In genomic region chr5:34465301-34465700, GRCh38 we compare ENCODE assay signal across 8 cellular contexts.
DNase-seq lines count a peak whose midpoint lies in the region; ATAC-seq, FAIRE-seq and TF ChIP-seq lines count a peak whose summit lies in the region.
"Not testable (repeated sequence)": the region's sequence is repeated elsewhere in the genome, so short reads cannot be mapped to it uniquely, and the experiment has no call there.

No MANE protein-coding gene starts in this region.

- H3K9me2 ChIP-seq in MM.1S (replicated peaks; ENCODE audit: insufficient read depth, low read length) = not testable (repeated sequence)

- H3K27me3 ChIP-seq in A673 (replicated peaks; ENCODE audit: insufficient read depth, low read depth, low read length, poor library complexity); MM.1S (replicated peaks; ENCODE audit: insufficient read depth, low read length); K562 (ENCODE audit: control insufficient read depth in 2 of 2, insufficient read depth in 2 of 2, low read length in 2 of 2): not testable (repeated sequence)

- H3K4me2 ChIP-seq in MM.1S (ENCODE audit: low read depth, low read length) = peak overlapping the region; percentile 61; the same call in 1 of the 2 replicates
- H3K4me2 ChIP-seq in K562 (ENCODE audit: insufficient read depth, low read length) = not testable (repeated sequence)

- H3K4me3 Mint-ChIP-seq in naive B cell = not testable (repeated sequence)

- TF ChIP-seq CTCF in A673 (conservative IDR thresholded peaks at IDR 0.05; ENCODE audit: low read depth, low read length) = peak; percentile 29; the same call in 1 of the 2 replicates
- not testable (repeated sequence) for TF ChIP-seq CTCF in MM.1S (IDR thresholded peaks at IDR 0.05; ENCODE audit: low read length)
- peak in 2 of 3 experiments; percentile 14 to 46; a peak in 4 of 6 replicates for TF ChIP-seq CTCF in K562 (IDR thresholded peaks at IDR 0.05 in 2 of 3, conservative IDR thresholded peaks at IDR 0.05 in 1 of 3; ENCODE audit: insufficient read depth in 2 of 3, low read depth in 1 of 3, low read length in 3 of 3)

- not testable (repeated sequence) for H3K27ac Mint-ChIP-seq in naive B cell

- not testable (repeated sequence) for H3K9ac ChIP-seq in MM.1S (ENCODE audit: low read length); K562 (ENCODE audit: insufficient read depth in 1 of 2, low read depth in 2 of 2, low read length in 2 of 2)

- peak in 1 of 2 experiments; percentile 24; a peak in 1 of 4 replicates for TF ChIP-seq RAD21 in K562 (CRISPR knock-in tag; conservative IDR thresholded peaks at IDR 0.05 in 1 of 2, IDR thresholded peaks at IDR 0.05 in 1 of 2)

- FAIRE-seq in K562 (lab: Jason Lieb, UNC) = peak; percentile 26
- peak; percentile 83 for FAIRE-seq in frontal cortex (lab: Jason Lieb, UNC)

- not testable (repeated sequence) for H3K9me1 ChIP-seq in K562 (ENCODE audit: control insufficient read depth, insufficient read depth, low read length)

- H3K9me3 Mint-ChIP-seq in naive B cell = peaks cover 0 to 16% (median 1%) of the 10 kb centered on the region in 7 donors

- H4K20me1 ChIP-seq in MM.1S (ENCODE audit: insufficient read depth, low read length); K562 (replicated peaks; ENCODE audit: control insufficient read depth, insufficient read depth, low read length): not testable (repeated sequence)

- not testable (repeated sequence) for H3K4me1 ChIP-seq in A673 (ENCODE audit: insufficient read depth, low read length, poor library complexity, severe bottlenecking); K562 (replicated peaks in 1 of 2; ENCODE audit: control insufficient read depth in 2 of 2, insufficient read depth in 2 of 2, low read length in 2 of 2)
- peaks cover 25% of the 10 kb centered on the region for H3K4me1 ChIP-seq in MM.1S (ENCODE audit: low read length)

- not testable (repeated sequence) for H3K9me3 ChIP-seq in A673 (ENCODE audit: low read depth, low read length, poor library complexity, severe bottlenecking); MM.1S (replicated peaks; ENCODE audit: insufficient read depth, low read length); K562 (replicated peaks; ENCODE audit: control insufficient read depth, insufficient read depth, low read depth, low read length)

- not testable (repeated sequence) for H3K27ac ChIP-seq in A673 (ENCODE audit: low read depth, low read length, poor library complexity, severe bottlenecking); MM.1S (ENCODE audit: low read length); K562 (ENCODE audit: extremely low read depth, low read depth, low read length)

- CTCF ChIA-PET in A673 (lab: Charles Lee); K562 (lab: Yijun Ruan, JAX; ENCODE audit: low intra/inter-chr PET ratio): not testable (repeated sequence)

- TF ChIP-seq POLR2A in K562 (conservative IDR thresholded peaks at IDR 0.05) = not testable (repeated sequence)

- not testable (repeated sequence) for ATAC-seq in K562; naive B cell (ENCODE audit: low read depth in 2 of 2)

- H2AFZ ChIP-seq in MM.1S (ENCODE audit: low read length) = not testable (repeated sequence)
- peak overlapping the region; percentile 63 for H2AFZ ChIP-seq in K562 (ENCODE audit: low read depth, low read length)

- H3F3A ChIP-seq in MM.1S (ENCODE audit: insufficient read depth, low read length) = not testable (repeated sequence)

- H3K36me3 Mint-ChIP-seq in naive B cell = not testable (repeated sequence)

- in situ Hi-C loops in K562 (cut with MboI) = loop anchor here (10.0 to 25.0 kb wide), 2 partner anchors 280 to 1028 kb away; partner anchors contain the start of gene TARS1

- not testable (repeated sequence) for H3K4me1 Mint-ChIP-seq in naive B cell

- peak; percentile 60 for DNase-seq in A673 (ENCODE audit: low spot score)
- DNase-seq in EL = peak; percentile 68
- DNase-seq in MM.1S = peak; percentile 59
- DNase-seq in NCI-H345 treated with DMSO at 0.1 percent for 48 hours (lab: John Stamatoyannopoulos, UW; ENCODE audit: unreplicated experiment) = peak; percentile 12
- peak; percentile 59 for DNase-seq in SIG-M5 treated with dmso at 0.1 percent for 504 hours (lab: John Stamatoyannopoulos, UW; ENCODE audit: unreplicated experiment)
- peak in 1 of 4 experiments; percentile 79 for DNase-seq in K562 (ENCODE audit: extremely low read depth in 1 of 4, low spot score in 3 of 4)
- DNase-seq in frontal cortex (ENCODE audit: low spot score in 2 of 2) = not testable (repeated sequence)
- DNase-seq in naive B cell = peak; percentile 48

- intact Hi-C loops in A673 (cut with micrococcal nuclease; ENCODE audit: unreplicated experiment) = loop anchor here (2.0 to 5.0 kb wide), 2 partner anchors 468 to 1028 kb away; no protein-coding TSS in a partner anchor
- intact Hi-C loops in K562 (cut with micrococcal nuclease) = loop anchor here (10.0 kb wide), 1 partner anchor 1030 kb away; no protein-coding TSS in a partner anchor

- not testable (repeated sequence) for TF ChIP-seq EP300 in K562 (IDR thresholded peaks at IDR 0.05; ENCODE audit: low read length)

- H3K36me3 ChIP-seq in A673 (ENCODE audit: insufficient read depth, low read length, poor library complexity, severe bottlenecking); MM.1S (replicated peaks; ENCODE audit: insufficient read depth, low read length); K562 (ENCODE audit: control insufficient read depth, insufficient read depth, low read length): not testable (repeated sequence)

- not testable (repeated sequence) for H3K4me3 ChIP-seq in A673 (ENCODE audit: low read depth, low read length, poor library complexity, severe bottlenecking); MM.1S (ENCODE audit: low read length); K562

- H3K27me3 Mint-ChIP-seq in naive B cell = peaks cover 0 to 20% (median 10%) of the 10 kb centered on the region in 3 donors

- BruUV-seq in A673 (replicated peaks; lab: Mats Ljungman, UMichigan); K562 (replicated peaks; lab: Mats Ljungman, UMichigan): not testable (repeated sequence)

- POLR2A ChIA-PET in A673 (lab: Charles Lee; ENCODE audit: low non-redundant PET); K562 (lab: Yijun Ruan, JAX): not testable (repeated sequence)

- 0% methylated on average over 3 of the region's 4 CpGs for WGBS in K562 (ENCODE audit: insufficient coverage, low coverage, missing lambda C conversion rate)

- not testable (repeated sequence) for H3K79me2 ChIP-seq in MM.1S (ENCODE audit: low read length); K562 (ENCODE audit: control insufficient read depth, insufficient read depth, low read length)

TF ChIP-seq in K562, 482 proteins besides CTCF, POLR2A, EP300 and RAD21:
- peak; percentile 53 for TF ChIP-seq ELF1 (tag; IDR thresholded peaks at IDR 0.05)
